Comparison of ENCODE assay signal across 10 cellular contexts in the genomic region with DNA sequence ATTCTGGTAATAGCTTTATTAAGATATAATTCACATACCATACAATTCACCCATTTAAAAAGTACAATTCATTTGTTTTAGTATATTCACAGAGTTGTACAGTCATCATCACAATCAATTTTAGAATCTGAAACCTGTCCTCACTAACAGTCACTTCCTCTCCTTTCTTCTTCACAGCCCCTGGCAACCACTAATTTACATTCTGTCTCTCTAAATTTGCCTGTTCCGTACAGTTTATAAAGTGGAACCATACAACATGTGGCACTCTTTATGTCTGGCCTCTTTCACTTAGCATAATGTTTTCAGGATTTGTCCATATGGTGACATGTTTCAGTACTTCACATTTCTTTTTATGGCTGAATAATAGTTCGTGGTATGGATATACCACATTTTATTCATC. TPM values are rescaled to one million over a fixed set of nuclear protein-coding genes. Genes with fewer than 3 reads are reported as not detected.
A peak's percentile ranks its signal among the peaks of the same experiment; 100 is the strongest.
DNase-seq lines count a peak whose midpoint lies in the region; ATAC-seq and TF ChIP-seq lines count a peak whose summit lies in the region.
"Had no signal": no experiment of that assay in that cellular context is flagged by ENCODE, and none has a peak within 500 bp of the region (broad histone marks: within the 10 kb centered on the region; RNA-seq: fewer than 3 reads in every experiment).

No MANE protein-coding gene starts in this region.

- H3F3A ChIP-seq in SK-N-SH (replicated peaks; ENCODE audit: insufficient read depth) = no peaks in the 10 kb centered on the region

- intact Hi-C loops in Calu3 (cut with micrococcal nuclease; ENCODE audit: unreplicated experiment) = no loop called here

- CTCF ChIA-PET in SK-N-SH (lab: Yijun Ruan, JAX) = interaction anchor here (1.0 kb wide), 1 partner anchor 9 kb away, joined by 3 read pairs; no protein-coding TSS in a partner anchor
- CTCF ChIA-PET in Calu3 (lab: Charles Lee) = no interaction called here
- CTCF ChIA-PET in WTC11 (lab: Charles Lee) = no interaction called here

- H2AFZ ChIP-seq in SK-N-SH (ENCODE audit: low read depth) = peak overlapping the region; percentile 26; the same call in 1 of the 2 replicates
- H2AFZ ChIP-seq: parathyroid adenoma had no signal

- H3K36me3 ChIP-seq in GM06990 (ENCODE audit: control insufficient read depth, insufficient read depth, low read length) (no peaks in the 10 kb centered on the region), SK-N-SH (replicated peaks in 1 of 2; ENCODE audit: control insufficient read depth in 1 of 2, insufficient read depth in 2 of 2, low read length in 1 of 2) (no peaks in the 10 kb centered on the region)

- H3K4me3 ChIP-seq in GM06990 (replicated peaks; ENCODE audit: low read depth, low read length) (no peak overlapping the region), SK-N-SH (ENCODE audit: low read depth in 2 of 2, low read length in 1 of 2) (no peak overlapping the region)

- no peak overlapping the region for H3K9ac ChIP-seq in SK-N-SH
- H3K9ac ChIP-seq: parathyroid adenoma had no signal

- H3K27me3 ChIP-seq in GM06990 (replicated peaks; ENCODE audit: control insufficient read depth, insufficient read depth, low read length) (no peaks in the 10 kb centered on the region), SK-N-SH (ENCODE audit: insufficient read depth) (no peaks in the 10 kb centered on the region)

- 22% methylated on average over 2 of the region's 2 CpGs for WGBS in SK-N-SH (ENCODE audit: low lambda C conversion rate)

- H4K20me1 ChIP-seq in SK-N-SH (ENCODE audit: insufficient read depth) = no peaks in the 10 kb centered on the region

- TF ChIP-seq RAD21 in SK-N-SH (IDR thresholded peaks at IDR 0.05; ENCODE audit: low read length) = no peak

- no peaks in the 10 kb centered on the region for H3K9me2 ChIP-seq in SK-N-SH

- no TSS peak for BruUV-seq in Calu3 (replicated peaks; lab: Mats Ljungman, UMichigan)

- no peak overlapping the region for H3K27ac ChIP-seq in SK-N-SH (ENCODE audit: low read depth in 2 of 2, low read length in 1 of 2)
- H3K27ac ChIP-seq: parathyroid adenoma had no signal

- POLR2A ChIA-PET in SK-N-SH (lab: Yijun Ruan, JAX) (no interaction called here), WTC11 (lab: Charles Lee) (no interaction called here)

- H3K4me3 Mint-ChIP-seq in Calu3 (ENCODE audit: low read depth, unreplicated experiment) (no peak overlapping the region), WTC11 (no peak overlapping the region)

- TF ChIP-seq CTCF in GM06990 (IDR thresholded peaks at IDR 0.05; ENCODE audit: insufficient read depth, low read length, poor library complexity, severe bottlenecking) = no peak
- no peak for TF ChIP-seq CTCF in SK-N-SH (IDR thresholded peaks at IDR 0.05)
- no peak for TF ChIP-seq CTCF in Calu3 (IDR thresholded peaks at IDR 0.05; ENCODE audit: unreplicated experiment)
- TF ChIP-seq CTCF in WTC11 (IDR thresholded peaks at IDR 0.05) = no peak

- peaks cover 6% of the 10 kb centered on the region; the same call in 1 of the 2 replicates for H3K9me3 ChIP-seq in SK-N-SH

- ATAC-seq in GM19324 (IDR thresholded peaks at IDR 0.05; ENCODE audit: low FRiP score, unreplicated experiment) (peak; percentile 89), HG03039 (IDR thresholded peaks at IDR 0.05; ENCODE audit: unreplicated experiment) (peak; percentile 95), WTC11 (no peak)

- no peaks in the 10 kb centered on the region for H3K4me1 ChIP-seq in SK-N-SH (ENCODE audit: control insufficient read depth in 1 of 2, insufficient read depth in 2 of 2, low read depth in 1 of 2, low read length in 1 of 2)
- H3K4me1 ChIP-seq: parathyroid adenoma had no signal

- H3K9me3 Mint-ChIP-seq in Calu3 (ENCODE audit: low read depth, unreplicated experiment) = peaks cover 3% of the 10 kb centered on the region
- H3K9me3 Mint-ChIP-seq in WTC11 = peaks cover 12% of the 10 kb centered on the region

- no peak overlapping the region for H3K4me2 ChIP-seq in SK-N-SH

- no peaks in the 10 kb centered on the region for H3K79me2 ChIP-seq in SK-N-SH (ENCODE audit: insufficient read depth)
- H3K79me2 ChIP-seq: parathyroid adenoma had no signal

- H3K27me3 Mint-ChIP-seq in Calu3 (ENCODE audit: unreplicated experiment) = no peaks in the 10 kb centered on the region
- H3K27me3 Mint-ChIP-seq in WTC11 (ENCODE audit: low read depth) = no peaks in the 10 kb centered on the region; the same call in 1 of the 2 replicates

- peak; percentile 52 for DNase-seq in GM06990 (ENCODE audit: extremely low read depth, insufficient read length)
- DNase-seq in SK-N-SH = no peak
- no peak for DNase-seq in NCI-H1694 treated with DMSO at 0.1 percent for 48 hours (lab: John Stamatoyannopoulos, UW)
- no peak for DNase-seq in Calu3
- no peak for DNase-seq in WTC11 (ENCODE audit: low spot score)
- DNase-seq in putamen (ENCODE audit: low spot score) = no peak
- DNase-seq: T1000 had no signal

- H3K4me1 Mint-ChIP-seq in Calu3 (ENCODE audit: low read depth, unreplicated experiment) (no peaks in the 10 kb centered on the region), WTC11 (no peaks in the 10 kb centered on the region)

- H3K27ac Mint-ChIP-seq in Calu3 (ENCODE audit: unreplicated experiment) (no peak overlapping the region), WTC11 (no peak overlapping the region)

- no peak for TF ChIP-seq EP300 in SK-N-SH (IDR thresholded peaks at IDR 0.05; ENCODE audit: borderline replicate concordance in 1 of 2, low read depth in 1 of 2, low read length in 1 of 2)

- H3K36me3 Mint-ChIP-seq in Calu3 (ENCODE audit: insufficient read depth, unreplicated experiment) (no peaks in the 10 kb centered on the region), WTC11 (peaks cover 5% of the 10 kb centered on the region)

TF ChIP-seq in SK-N-SH, 30 proteins besides CTCF, POLR2A, EP300 and RAD21:
- TF ChIP-seq FOXJ3 (CRISPR knock-in tag; IDR thresholded peaks at IDR 0.05) = no peak
- no peak for TF ChIP-seq ELF1 (IDR thresholded peaks at IDR 0.05)
- no peak for TF ChIP-seq GABPA (IDR thresholded peaks at IDR 0.05; ENCODE audit: low read depth)
- no peak for TF ChIP-seq SIN3A (IDR thresholded peaks at IDR 0.05; ENCODE audit: borderline replicate concordance, low read depth, low read length)
- TF ChIP-seq, protein P1, sequence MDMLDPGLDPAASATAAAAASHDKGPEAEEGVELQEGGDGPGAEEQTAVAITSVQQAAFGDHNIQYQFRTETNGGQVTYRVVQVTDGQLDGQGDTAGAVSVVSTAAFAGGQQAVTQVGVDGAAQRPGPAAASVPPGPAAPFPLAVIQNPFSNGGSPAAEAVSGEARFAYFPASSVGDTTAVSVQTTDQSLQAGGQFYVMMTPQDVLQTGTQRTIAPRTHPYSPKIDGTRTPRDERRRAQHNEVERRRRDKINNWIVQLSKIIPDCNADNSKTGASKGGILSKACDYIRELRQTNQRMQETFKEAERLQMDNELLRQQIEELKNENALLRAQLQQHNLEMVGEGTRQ (IDR thresholded peaks at IDR 0.05; ENCODE audit: borderline replicate concordance, low read depth, low read length) = no peak
- TF ChIP-seq TAF1 (IDR thresholded peaks at IDR 0.05; ENCODE audit: borderline replicate concordance, low read depth, low read length) = no peak

TF ChIP-seq in WTC11, 78 proteins besides CTCF, POLR2A, EP300 and RAD21 (continues in another document):
- TF ChIP-seq, protein P2, sequence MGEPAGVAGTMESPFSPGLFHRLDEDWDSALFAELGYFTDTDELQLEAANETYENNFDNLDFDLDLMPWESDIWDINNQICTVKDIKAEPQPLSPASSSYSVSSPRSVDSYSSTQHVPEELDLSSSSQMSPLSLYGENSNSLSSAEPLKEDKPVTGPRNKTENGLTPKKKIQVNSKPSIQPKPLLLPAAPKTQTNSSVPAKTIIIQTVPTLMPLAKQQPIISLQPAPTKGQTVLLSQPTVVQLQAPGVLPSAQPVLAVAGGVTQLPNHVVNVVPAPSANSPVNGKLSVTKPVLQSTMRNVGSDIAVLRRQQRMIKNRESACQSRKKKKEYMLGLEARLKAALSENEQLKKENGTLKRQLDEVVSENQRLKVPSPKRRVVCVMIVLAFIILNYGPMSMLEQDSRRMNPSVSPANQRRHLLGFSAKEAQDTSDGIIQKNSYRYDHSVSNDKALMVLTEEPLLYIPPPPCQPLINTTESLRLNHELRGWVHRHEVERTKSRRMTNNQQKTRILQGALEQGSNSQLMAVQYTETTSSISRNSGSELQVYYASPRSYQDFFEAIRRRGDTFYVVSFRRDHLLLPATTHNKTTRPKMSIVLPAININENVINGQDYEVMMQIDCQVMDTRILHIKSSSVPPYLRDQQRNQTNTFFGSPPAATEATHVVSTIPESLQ (CRISPR knock-in tag; IDR thresholded peaks at IDR 0.05) = no peak
- TF ChIP-seq ZNF396 (CRISPR knock-in tag; IDR thresholded peaks at IDR 0.05; ENCODE audit: borderline replicate concordance) = no peak
- no peak for TF ChIP-seq JAZF1 (CRISPR knock-in tag; IDR thresholded peaks at IDR 0.05)
- TF ChIP-seq, protein P3, sequence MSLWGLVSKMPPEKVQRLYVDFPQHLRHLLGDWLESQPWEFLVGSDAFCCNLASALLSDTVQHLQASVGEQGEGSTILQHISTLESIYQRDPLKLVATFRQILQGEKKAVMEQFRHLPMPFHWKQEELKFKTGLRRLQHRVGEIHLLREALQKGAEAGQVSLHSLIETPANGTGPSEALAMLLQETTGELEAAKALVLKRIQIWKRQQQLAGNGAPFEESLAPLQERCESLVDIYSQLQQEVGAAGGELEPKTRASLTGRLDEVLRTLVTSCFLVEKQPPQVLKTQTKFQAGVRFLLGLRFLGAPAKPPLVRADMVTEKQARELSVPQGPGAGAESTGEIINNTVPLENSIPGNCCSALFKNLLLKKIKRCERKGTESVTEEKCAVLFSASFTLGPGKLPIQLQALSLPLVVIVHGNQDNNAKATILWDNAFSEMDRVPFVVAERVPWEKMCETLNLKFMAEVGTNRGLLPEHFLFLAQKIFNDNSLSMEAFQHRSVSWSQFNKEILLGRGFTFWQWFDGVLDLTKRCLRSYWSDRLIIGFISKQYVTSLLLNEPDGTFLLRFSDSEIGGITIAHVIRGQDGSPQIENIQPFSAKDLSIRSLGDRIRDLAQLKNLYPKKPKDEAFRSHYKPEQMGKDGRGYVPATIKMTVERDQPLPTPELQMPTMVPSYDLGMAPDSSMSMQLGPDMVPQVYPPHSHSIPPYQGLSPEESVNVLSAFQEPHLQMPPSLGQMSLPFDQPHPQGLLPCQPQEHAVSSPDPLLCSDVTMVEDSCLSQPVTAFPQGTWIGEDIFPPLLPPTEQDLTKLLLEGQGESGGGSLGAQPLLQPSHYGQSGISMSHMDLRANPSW (CRISPR knock-in tag; conservative IDR thresholded peaks at IDR 0.05; ENCODE audit: low read depth) = no peak

RNA-seq across cellular contexts. Expression of a gene that starts 22.7 kb away (rescaled TPM):
- 0.08 and 0.21 TPM in 2 replicates for polyA plus RNA-seq in SK-N-SH (2012; rRNA removed)
- polyA plus RNA-seq in SK-N-SH (2012; cell fraction: cytosol; rRNA removed) = 0.04 TPM in 2 replicates
- polyA plus RNA-seq in SK-N-SH (2012; cell fraction: nucleus; rRNA removed) = 0.06 and 0.19 TPM in 2 replicates
- total RNA-seq in Calu3 (2022) (0.29 TPM in 1 of 2 replicates, not detected in the other), WTC11 (2021) (0.26 to 0.30 TPM in 2 of 3 replicates, not detected in the other)
